In the genomic region with DNA sequence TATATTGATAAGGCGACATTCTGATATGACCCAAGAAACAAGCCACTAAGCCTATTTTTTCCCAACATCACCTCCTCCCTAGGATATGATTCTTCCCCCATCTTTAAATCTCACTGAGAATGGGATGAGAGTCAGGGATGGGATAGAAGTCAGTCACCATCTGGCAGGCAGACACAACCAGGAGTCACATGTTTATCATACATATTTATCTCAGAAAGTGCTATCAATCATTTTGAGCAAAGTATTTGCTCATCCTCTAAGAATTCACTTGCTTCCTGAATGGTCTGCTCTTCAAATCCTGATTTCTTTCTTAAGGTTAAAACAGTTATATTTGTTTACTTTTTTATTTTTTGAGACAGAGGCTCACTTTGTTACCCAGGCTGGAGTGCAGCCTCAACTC, we compare ENCODE assay signal across 28 cellular contexts. TPM values are rescaled to one million over a fixed set of nuclear protein-coding genes. Genes with fewer than 3 reads are reported as not detected.
"Had no signal": no experiment of that assay in that cellular context is flagged by ENCODE, and none has a peak within 500 bp of the region (broad histone marks: within the 10 kb centered on the region; RNA-seq: fewer than 3 reads in every experiment).

No MANE protein-coding gene starts in this region.

- H3K4me1 Mint-ChIP-seq: activated naive CD8-positive, alpha-beta T cell treated with anti-CD3 and anti-CD28 coated beads, Interleukin-2, amount 50 U/mL, for 24 hours; T-helper 17 cell; WTC11 had no signal

- ATAC-seq: activated CD8-positive, alpha-beta T cell treated with anti-CD3 and anti-CD28 coated beads, Interleukin-2, amount 10 ng/mL, durations not matched to agents 7 days and 5 days; activated naive CD4-positive, alpha-beta T cell treated with anti-CD3 and anti-CD28 coated beads, Interleukin-2, amount 50 U/mL, for 72 hours; activated naive CD8-positive, alpha-beta T cell treated with anti-CD3 and anti-CD28 coated beads, Interleukin-2, amount 50 U/mL, for 24 hours; T-helper 17 cell; WTC11 had no signal

- H3K9me3 Mint-ChIP-seq: activated naive CD4-positive, alpha-beta T cell treated with anti-CD3 and anti-CD28 coated beads, Interleukin-2, amount 50 U/mL, for 72 hours; activated naive CD8-positive, alpha-beta T cell treated with anti-CD3 and anti-CD28 coated beads, Interleukin-2, amount 50 U/mL, for 24 hours; dendritic cell treated with granulocyte-macrophage colony-stimulating factor and Interleukin-4, amounts not matched to agents 40 ng/mL and 50 ng/mL, for 4 days; WTC11 had no signal

- H3K27me3 Mint-ChIP-seq: T-helper 17 cell had no signal

- H3K36me3 Mint-ChIP-seq: activated naive CD4-positive, alpha-beta T cell treated with anti-CD3 and anti-CD28 coated beads, Interleukin-2, amount 50 U/mL, for 72 hours; WTC11 had no signal

- DNase-seq: activated CD4-positive, alpha-beta T cell treated with anti-CD3 and anti-CD28 coated beads for 48 hours; activated CD4-positive, alpha-beta T cell treated with anti-CD3 and anti-CD28 coated beads, Interleukin-2, amount 50 U/mL, for 4 hours; activated CD4-positive, CD25-positive, alpha-beta regulatory T cell treated with anti-CD3 and anti-CD28 coated beads, Interleukin-2, amount 50 U/mL, for 72 hours; activated CD8-positive, alpha-beta memory T cell treated with anti-CD3 and anti-CD28 coated beads, Interleukin-2, amount 50 U/mL, for 48 hours; activated CD8-positive, alpha-beta T cell treated with anti-CD3 and anti-CD28 coated beads, Interleukin-2, amount 10 ng/mL, durations not matched to agents 7 days and 5 days; activated effector memory CD4-positive, alpha-beta T cell treated with Interleukin-2 at 50 U/mL for 16 hours; activated naive CD4-positive, alpha-beta T cell; activated naive CD8-positive, alpha-beta T cell treated with anti-CD3 and anti-CD28 coated beads, Interleukin-2, amount 50 U/mL, for 24 hours; activated T-cell treated with anti-CD3 and anti-CD28 coated beads, Interleukin-2, amount 50 U/mL, for 1 hour; amygdala; brain microvascular endothelial cell; NCI-H1092 treated with DMSO at 0.1 percent for 48 hours; NCI-H1417 treated with DMSO at 0.1 percent for 48 hours; NCI-H187; NCI-H2081; NCI-H2227 treated with DMSO at 0.1 percent for 48 hours; NCI-H510A; NCI-H526 treated with DMSO at 0.1 percent for 48 hours; Peyer's patch; Right ventricle myocardium superior; SJCRH30; T-helper 17 cell; T-helper 9 cell had no signal

- H3K27ac Mint-ChIP-seq: activated CD8-positive, alpha-beta T cell treated with anti-CD3 and anti-CD28 coated beads, Interleukin-2, amount 10 ng/mL, durations not matched to agents 7 days and 5 days; activated naive CD4-positive, alpha-beta T cell treated with anti-CD3 and anti-CD28 coated beads, Interleukin-2, amount 50 U/mL, for 72 hours; activated naive CD8-positive, alpha-beta T cell treated with anti-CD3 and anti-CD28 coated beads, Interleukin-2, amount 50 U/mL, for 24 hours; dendritic cell treated with granulocyte-macrophage colony-stimulating factor and Interleukin-4, amounts not matched to agents 40 ng/mL and 50 ng/mL, for 4 days; T-helper 17 cell; WTC11 had no signal

- H3K4me3 Mint-ChIP-seq: activated CD8-positive, alpha-beta T cell treated with anti-CD3 and anti-CD28 coated beads, Interleukin-2, amount 10 ng/mL, durations not matched to agents 7 days and 5 days; activated naive CD8-positive, alpha-beta T cell treated with anti-CD3 and anti-CD28 coated beads, Interleukin-2, amount 50 U/mL, for 24 hours; dendritic cell treated with granulocyte-macrophage colony-stimulating factor and Interleukin-4, amounts not matched to agents 40 ng/mL and 50 ng/mL, for 4 days; T-helper 17 cell; WTC11 had no signal

RNA-seq across cellular contexts. Expression of a gene that starts 20.4 kb away (rescaled TPM):
- total RNA-seq: activated CD8-positive, alpha-beta T cell treated with anti-CD3 and anti-CD28 coated beads, Interleukin-2, amount 10 ng/mL, durations not matched to agents 7 days and 5 days; activated naive CD4-positive, alpha-beta T cell treated with anti-CD3 and anti-CD28 coated beads, Interleukin-2, amount 50 U/mL, for 72 hours; astrocyte; MCF 10A; Peyer's patch; Right ventricle myocardium superior; SJCRH30; T-helper 17 cell; WTC11 had no signal

RNA-seq across cellular contexts. Expression of a gene that starts 20.5 kb away (rescaled TPM):
- total RNA-seq: SJCRH30 had no signal
